Comparison of ENCODE assay signal across 21 cellular contexts in the genomic region with DNA sequence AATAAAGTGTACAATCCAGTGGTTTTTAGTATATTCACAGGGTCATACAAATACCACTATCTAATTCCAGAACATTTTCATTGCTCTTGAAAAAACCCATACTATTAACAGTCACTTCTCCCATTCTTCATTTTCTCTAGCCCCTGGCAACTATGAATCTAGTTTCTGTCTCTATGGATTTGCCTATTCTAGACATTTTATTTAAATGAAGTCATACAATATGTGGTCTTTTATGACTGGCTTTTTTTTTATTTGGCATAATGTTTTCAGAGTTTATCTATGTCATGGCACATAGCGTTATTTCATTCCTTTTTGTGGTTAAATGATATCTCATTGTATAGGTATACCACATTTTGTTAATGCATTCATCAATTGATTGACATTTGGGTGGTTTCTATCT.
"Had no signal": no experiment of that assay in that cellular context is flagged by ENCODE, and none has a peak within 500 bp of the region (broad histone marks: within the 10 kb centered on the region; RNA-seq: fewer than 3 reads in every experiment).

No MANE protein-coding gene starts in this region.

- H3K36me3 Mint-ChIP-seq: activated naive CD8-positive, alpha-beta T cell had no signal

- H3K27me3 Mint-ChIP-seq: activated naive CD8-positive, alpha-beta T cell; stimulated activated memory B cell treated with anti-CD40 and anti-IgM and Interleukin-4, amounts not matched to agents 10 μg/mL and 1 μg/mL and 100 μg/mL, for 72 hours had no signal

- DNase-seq: activated CD4-positive, alpha-beta T cell treated with anti-CD3 and anti-CD28 coated beads for 1 hour; activated CD4-positive, alpha-beta T cell treated with anti-CD3 and anti-CD28 coated beads, Interleukin-2, amount 50 U/mL, for 1 hour; activated CD8-positive, alpha-beta T cell treated with anti-CD3 and anti-CD28 coated beads, Interleukin-2, amount 10 ng/mL, durations not matched to agents 7 days and 5 days; activated naive CD4-positive, alpha-beta T cell; activated T-cell treated with anti-CD3 and anti-CD28 coated beads, Interleukin-2, amount 50 U/mL, for 1 hour; amniotic stem cell; cortex of kidney; heart right ventricle; islet precursor cell; left cardiac atrium; nucleus accumbens; right lobe of liver; small intestine; stimulated activated CD4-positive, alpha-beta T cell treated with anti-CD3 and anti-CD28 coated beads, Interleukin-15, amount 100 ng/mL, for 24 hours; trophoblast cell; WERI-Rb-1 had no signal

- FAIRE-seq: bronchial epithelial cell, small intestine, TTC549 had no signal

- H3K9me3 Mint-ChIP-seq: activated T-helper 2 cell treated with anti-CD3 and anti-CD28 coated beads, Interferon-gamma antibody, Interleukin-2, Interleukin-4, amounts not matched to agents 10 μg/mL and 5 μg/mL and 100 μg/mL, durations not matched to agents 14 hours and 24 hours and 36 hours; stimulated activated memory B cell treated with anti-CD40 and anti-IgM and Interleukin-4, amounts not matched to agents 10 μg/mL and 1 μg/mL and 100 μg/mL, for 72 hours had no signal

- ATAC-seq: activated CD8-positive, alpha-beta T cell treated with anti-CD3 and anti-CD28 coated beads, Interleukin-2, amount 10 ng/mL, durations not matched to agents 7 days and 5 days; heart right ventricle; left cardiac atrium; stimulated activated memory B cell treated with anti-CD40 and anti-IgM and Interleukin-4, amounts not matched to agents 10 μg/mL and 1 μg/mL and 100 μg/mL, for 72 hours had no signal

- H3K27ac Mint-ChIP-seq: activated CD8-positive, alpha-beta T cell treated with anti-CD3 and anti-CD28 coated beads, Interleukin-2, amount 10 ng/mL, durations not matched to agents 7 days and 5 days; activated naive CD8-positive, alpha-beta T cell; activated T-helper 2 cell treated with anti-CD3 and anti-CD28 coated beads, Interferon-gamma antibody, Interleukin-2, Interleukin-4, amounts not matched to agents 10 μg/mL and 5 μg/mL and 100 μg/mL, durations not matched to agents 14 hours and 24 hours and 36 hours; stimulated activated memory B cell treated with anti-CD40 and anti-IgM and Interleukin-4, amounts not matched to agents 10 μg/mL and 1 μg/mL and 100 μg/mL, for 72 hours had no signal

- H3K4me3 Mint-ChIP-seq: activated CD8-positive, alpha-beta T cell treated with anti-CD3 and anti-CD28 coated beads, Interleukin-2, amount 10 ng/mL, durations not matched to agents 7 days and 5 days; activated naive CD8-positive, alpha-beta T cell; stimulated activated memory B cell treated with anti-CD40 and anti-IgM and Interleukin-4, amounts not matched to agents 10 μg/mL and 1 μg/mL and 100 μg/mL, for 72 hours had no signal
